ENCODE assay signal across 24 cellular contexts in the genomic region with DNA sequence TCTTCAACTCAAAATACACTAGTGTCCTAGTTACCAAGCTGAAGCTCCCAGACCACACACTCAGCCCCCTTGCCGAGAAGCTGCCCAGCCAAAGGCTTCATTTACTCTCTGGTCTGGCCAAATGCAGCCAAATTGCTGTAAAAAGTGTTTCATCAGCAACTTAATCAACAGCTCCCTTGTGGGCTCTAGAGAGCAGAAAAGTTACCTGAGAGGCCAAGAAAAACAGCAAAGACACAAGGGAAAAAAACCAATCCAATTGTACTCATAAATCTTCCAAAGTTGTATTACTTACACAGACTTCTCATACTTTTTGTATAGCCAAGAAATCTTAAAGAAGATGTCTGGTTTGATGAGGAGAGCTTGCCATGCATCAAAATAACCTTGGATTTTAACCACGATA.
DNase-seq lines count a peak whose midpoint lies in the region; ATAC-seq, FAIRE-seq and TF ChIP-seq lines count a peak whose summit lies in the region.
"Had no signal": no experiment of that assay in that cellular context is flagged by ENCODE, and none has a peak within 500 bp of the region (broad histone marks: within the 10 kb centered on the region; RNA-seq: fewer than 3 reads in every experiment).

No MANE protein-coding gene starts in this region.

- no peaks in the 10 kb centered on the region for H3K9me3 ChIP-seq in K562 (replicated peaks; ENCODE audit: control insufficient read depth, insufficient read depth, low read depth, low read length)

- TF ChIP-seq EP300 in K562 (IDR thresholded peaks at IDR 0.05; ENCODE audit: low read length) = no peak

- BruUV-seq in K562 (replicated peaks; lab: Mats Ljungman, UMichigan) = no TSS peak

- H3K27me3 ChIP-seq in KMS-11 (ENCODE audit: insufficient read depth, low read depth) (no peaks in the 10 kb centered on the region), K562 (ENCODE audit: control insufficient read depth in 2 of 2, insufficient read depth in 2 of 2, low read length in 2 of 2) (0 out of 5 replicates have a peak, but pooled peaks cover 0 to 1% of the 10 kb centered on the region in 2 experiments)

- H3K27ac ChIP-seq in KMS-11 = peak overlapping the region; percentile 48; the same call in 1 of the 2 replicates
- H3K27ac ChIP-seq in K562 (ENCODE audit: extremely low read depth, low read depth, low read length) = no peak overlapping the region

- intact Hi-C loops in K562 (cut with micrococcal nuclease) = no loop called here

- no peak for ATAC-seq in K562
- no peak for ATAC-seq in GM19463 (IDR thresholded peaks at IDR 0.05; ENCODE audit: unreplicated experiment)
- ATAC-seq: GM12878, GM23338 had no signal

- H4K20me1 ChIP-seq in KMS-11 (ENCODE audit: insufficient read depth) (no peaks in the 10 kb centered on the region), K562 (replicated peaks; ENCODE audit: control insufficient read depth, insufficient read depth, low read length) (no peaks in the 10 kb centered on the region)

- CTCF ChIA-PET in K562 (lab: Yijun Ruan, JAX; ENCODE audit: low intra/inter-chr PET ratio) = no interaction called here

- H3K4me3 ChIP-seq in KMS-11 (IDR thresholded peaks at IDR 0.05; ENCODE audit: insufficient read depth, low read depth, low read length) (no peak overlapping the region), K562 (no peak overlapping the region)
- H3K4me3 ChIP-seq: GM12878, GM23338 had no signal

- peak overlapping the region; percentile 43; the same call in 1 of the 2 replicates for H2AFZ ChIP-seq in KMS-11 (ENCODE audit: low read depth)
- H2AFZ ChIP-seq in K562 (ENCODE audit: low read depth, low read length) = no peak overlapping the region
- H2AFZ ChIP-seq: GM23338 had no signal

- WGBS in K562 (ENCODE audit: insufficient coverage, low coverage, missing lambda C conversion rate) = 5% methylated on average over 2 of the region's 2 CpGs

- FAIRE-seq in K562 (lab: Jason Lieb, UNC) (no peak), urothelium cell line (lab: Jason Lieb, UNC) (no peak)
- FAIRE-seq: A204.1, D721Med, GM12878, HTR-8/SVneo, RCC 7860 had no signal

- no peaks in the 10 kb centered on the region for H3K9me1 ChIP-seq in K562 (ENCODE audit: control insufficient read depth, insufficient read depth, low read length)

- POLR2A ChIA-PET in K562 (lab: Yijun Ruan, JAX) = interaction anchor here (1.0 kb wide), 2 partner anchors 10 to 19 kb away, joined by 3 to 4 read pairs; no protein-coding TSS in a partner anchor

- TF ChIP-seq RAD21 in K562 (CRISPR knock-in tag; conservative IDR thresholded peaks at IDR 0.05 in 1 of 2, IDR thresholded peaks at IDR 0.05 in 1 of 2) = no peak

- in situ Hi-C loops in K562 (cut with MboI) = no loop called here

- TF ChIP-seq POLR2A in K562 (conservative IDR thresholded peaks at IDR 0.05) = no peak

- H3K36me3 ChIP-seq in KMS-11 (ENCODE audit: insufficient read depth) (no peaks in the 10 kb centered on the region), K562 (ENCODE audit: control insufficient read depth, insufficient read depth, low read length) (no peaks in the 10 kb centered on the region)

- no peaks in the 10 kb centered on the region for H3K79me2 ChIP-seq in KMS-11 (ENCODE audit: insufficient read depth, low read depth)
- no peaks in the 10 kb centered on the region for H3K79me2 ChIP-seq in K562 (ENCODE audit: control insufficient read depth, insufficient read depth, low read length)

- H3K9ac ChIP-seq in KMS-11 (no peak overlapping the region), K562 (ENCODE audit: insufficient read depth in 1 of 2, low read depth in 2 of 2, low read length in 2 of 2) (no peak overlapping the region)

- DNase-seq in K562 (ENCODE audit: extremely low read depth in 1 of 4, low spot score in 3 of 4) = no peak
- DNase-seq in medulla oblongata (ENCODE audit: extremely low spot score) = peak; percentile 24
- DNase-seq in stromal cell of bone marrow (ENCODE audit: low read depth) = peak; percentile 66
- DNase-seq in urothelium cell line (ENCODE audit: low spot score) = no peak
- DNase-seq in D341Med (ENCODE audit: low spot score) = no peak
- DNase-seq: DMS79, HCEC 1CT, MV-4-11, NCI-H1105 treated with DMSO at 0.1 percent for 48 hours, NCI-H1694, NCI-H2081, NCI-H2171, NCI-H345, NCI-H524, NCI-H774, Right ventricle myocardium superior had no signal

- H3K4me1 ChIP-seq in KMS-11 (ENCODE audit: low read depth, poor library complexity, severe bottlenecking) (peaks cover 28% of the 10 kb centered on the region), K562 (replicated peaks in 1 of 2; ENCODE audit: control insufficient read depth in 2 of 2, insufficient read depth in 2 of 2, low read length in 2 of 2) (no peaks in the 10 kb centered on the region)

- H3K4me2 ChIP-seq in KMS-11 (peak overlapping the region; percentile 45; the same call in 1 of the 2 replicates), K562 (ENCODE audit: insufficient read depth, low read length) (no peak overlapping the region)
- H3K4me2 ChIP-seq: GM23338 had no signal

- TF ChIP-seq CTCF in KMS-11 (conservative IDR thresholded peaks at IDR 0.05; ENCODE audit: low read depth, low read length) = no peak
- TF ChIP-seq CTCF in K562 (IDR thresholded peaks at IDR 0.05 in 2 of 3, conservative IDR thresholded peaks at IDR 0.05 in 1 of 3; ENCODE audit: insufficient read depth in 2 of 3, low read depth in 1 of 3, low read length in 3 of 3) = no peak

TF ChIP-seq in K562, 482 proteins besides CTCF, POLR2A, EP300 and RAD21:
- TF ChIP-seq ZNF316 (IDR thresholded peaks at IDR 0.05) (peak; percentile 29; the same call in 1 of the 2 replicates), ZNF830 (CRISPR knock-in tag; IDR thresholded peaks at IDR 0.05) (no peak)

Comparison
In these comparisons a context has a peak if more than half of its experiments do, and no peak if none do; other contexts are left out.
1. DNase-seq: peak in medulla oblongata (single experiment) and stromal cell of bone marrow (single experiment); none in K562 (0 of 4), urothelium cell line (single experiment) and D341Med (single experiment).